Comparison of ENCODE assay signal across 8 cellular contexts in the genomic region with DNA sequence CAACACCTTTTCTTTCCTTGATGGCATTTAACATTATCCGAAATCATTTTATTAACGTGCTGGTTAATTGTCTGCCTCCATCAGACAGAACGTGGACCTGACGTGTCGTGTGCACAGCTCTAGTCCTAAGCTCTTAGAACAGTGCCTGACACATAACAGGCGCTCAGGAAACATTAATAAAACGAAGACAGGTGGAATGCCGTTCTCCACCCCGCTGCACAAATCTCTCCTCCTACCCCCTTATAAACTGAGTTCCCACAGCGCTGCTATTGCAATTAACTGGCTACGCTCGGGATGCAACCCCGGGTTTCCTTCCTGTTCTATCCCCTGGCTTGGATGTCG. TPM values are rescaled to one million over a fixed set of nuclear protein-coding genes. Genes with fewer than 3 reads are reported as not detected.
A peak's percentile ranks its signal among the peaks of the same experiment; 100 is the strongest.
DNase-seq lines count a peak whose midpoint lies in the region; ATAC-seq and TF ChIP-seq lines count a peak whose summit lies in the region.

No MANE protein-coding gene starts in this region.

- H3K9ac ChIP-seq in duodenal mucosa (ENCODE audit: low read depth in 1 of 2, low read length in 2 of 2): peak overlapping the region; percentile 81 to 93

- TSS peak; percentile 72 for BruUV-seq in Panc1 (replicated peaks; lab: Mats Ljungman, UMichigan)

- H3K4me3 ChIP-seq in AG04449 (ENCODE audit: low read depth, low read length) (peak overlapping the region; percentile 96), Panc1 (ENCODE audit: low read depth in 2 of 2, low read length in 2 of 2) (peak overlapping the region; percentile 94 to 99), duodenal mucosa (ENCODE audit: low read depth in 1 of 2, low read length in 2 of 2) (peak overlapping the region; percentile 94 to 99), muscle layer of duodenum (ENCODE audit: low read depth in 1 of 2, low read length in 2 of 2) (peak overlapping the region; percentile 97 to 98)

- H3K36me3 ChIP-seq in Panc1 (ENCODE audit: control insufficient read depth, insufficient read depth, low read length) (peaks cover 3% of the 10 kb centered on the region; the same call in 1 of the 2 replicates), duodenal mucosa (ENCODE audit: control insufficient read depth in 1 of 2, insufficient read depth in 2 of 2, low read length in 2 of 2) (no peaks in the 10 kb centered on the region), muscle layer of duodenum (ENCODE audit: control insufficient read depth in 1 of 2, insufficient read depth in 2 of 2, low read length in 2 of 2) (no peaks in the 10 kb centered on the region)

- intact Hi-C loops in Panc1 (cut with micrococcal nuclease; ENCODE audit: unreplicated experiment): no loop called here
- intact Hi-C loops in posterior cingulate gyrus (cut with DNase I): no loop called here

- CTCF ChIA-PET in AG04449 (lab: Yijun Ruan, JAX): interaction anchor here (1.1 kb wide), 1 partner anchor 35 kb away, joined by 3 read pairs; no protein-coding TSS in a partner anchor
- CTCF ChIA-PET in Panc1 (lab: Charles Lee): no interaction called here

- in situ Hi-C loops in Panc1 (cut with HindIII; ENCODE audit: low pct_unique_long_range_greater_than_20kb, low sequenced_read_pairs): no loop called here

- H3K27ac ChIP-seq in Panc1 (ENCODE audit: low read length) (peak overlapping the region; percentile 99), duodenal mucosa (ENCODE audit: low read depth, low read length) (peak overlapping the region; percentile 83), muscle layer of duodenum (ENCODE audit: low read length) (peak overlapping the region; percentile 99)

- peaks cover 15% of the 10 kb centered on the region; the same call in 1 of the 2 replicates for H3K4me1 ChIP-seq in Panc1 (ENCODE audit: control insufficient read depth, insufficient read depth, low read length)
- peaks cover 40 to 51% of the 10 kb centered on the region in 2 donors for H3K4me1 ChIP-seq in duodenal mucosa (ENCODE audit: control insufficient read depth in 1 of 2, insufficient read depth in 2 of 2, low read length in 2 of 2)
- H3K4me1 ChIP-seq in muscle layer of duodenum (ENCODE audit: control insufficient read depth in 1 of 2, insufficient read depth in 2 of 2, low read length in 2 of 2): peaks cover 12 to 17% of the 10 kb centered on the region in 2 donors

- POLR2A ChIA-PET in AG04449 (lab: Yijun Ruan, JAX) (no interaction called here), Panc1 (lab: Charles Lee) (no interaction called here)

- H3K27me3 ChIP-seq in Panc1 (ENCODE audit: control insufficient read depth, insufficient read depth, low read length): no peaks in the 10 kb centered on the region
- H3K27me3 ChIP-seq in duodenal mucosa (ENCODE audit: control insufficient read depth in 1 of 2, insufficient read depth in 2 of 2, low read length in 2 of 2): no peaks in the 10 kb centered on the region
- no peaks in the 10 kb centered on the region for H3K27me3 ChIP-seq in muscle layer of duodenum (ENCODE audit: low read depth, low read length)

- ATAC-seq in GM18867 (IDR thresholded peaks at IDR 0.05; ENCODE audit: unreplicated experiment) (peak; percentile 10), HG03175 (IDR thresholded peaks at IDR 0.05; ENCODE audit: unreplicated experiment) (peak; percentile 24), Panc1 (peak; percentile 43), GM18520 (IDR thresholded peaks at IDR 0.05; ENCODE audit: unreplicated experiment) (no peak)

- H3K9me3 ChIP-seq in Panc1 (ENCODE audit: control insufficient read depth, insufficient read depth, low read depth, low read length): no peaks in the 10 kb centered on the region
- no peaks in the 10 kb centered on the region for H3K9me3 ChIP-seq in duodenal mucosa (ENCODE audit: control insufficient read depth in 1 of 2, low read length in 2 of 2)
- H3K9me3 ChIP-seq in muscle layer of duodenum (ENCODE audit: control insufficient read depth in 1 of 2, low read length in 2 of 2): no peaks in the 10 kb centered on the region

- TF ChIP-seq CTCF in AG04449 (IDR thresholded peaks at IDR 0.05; ENCODE audit: insufficient read depth, low read length, missing control alignments) (no peak), Panc1 (IDR thresholded peaks at IDR 0.05) (no peak)

- no peak for DNase-seq in AG04449 (ENCODE audit: low read depth, low spot score)
- no peak for DNase-seq in Panc1 (ENCODE audit: low read depth, low spot score)
- DNase-seq in posterior cingulate gyrus: no peak

RNA-seq across cellular contexts. Expression of a gene that starts 0.5 kb away (rescaled TPM):
- 31.6 TPM for total RNA-seq in Panc1 (2021; ENCODE audit: unreplicated experiment)
- polyA plus RNA-seq in Panc1 (2012; ENCODE audit: insufficient read length): 20.6 TPM

RNA-seq across cellular contexts. Expression of a gene that starts 16.1 kb away (rescaled TPM):
- total RNA-seq in Panc1 (2021; ENCODE audit: unreplicated experiment): not detected
- not detected for polyA plus RNA-seq in Panc1 (2012; ENCODE audit: insufficient read length)
